Comparison of ENCODE assay signal across 8 cellular contexts in the genomic region with DNA sequence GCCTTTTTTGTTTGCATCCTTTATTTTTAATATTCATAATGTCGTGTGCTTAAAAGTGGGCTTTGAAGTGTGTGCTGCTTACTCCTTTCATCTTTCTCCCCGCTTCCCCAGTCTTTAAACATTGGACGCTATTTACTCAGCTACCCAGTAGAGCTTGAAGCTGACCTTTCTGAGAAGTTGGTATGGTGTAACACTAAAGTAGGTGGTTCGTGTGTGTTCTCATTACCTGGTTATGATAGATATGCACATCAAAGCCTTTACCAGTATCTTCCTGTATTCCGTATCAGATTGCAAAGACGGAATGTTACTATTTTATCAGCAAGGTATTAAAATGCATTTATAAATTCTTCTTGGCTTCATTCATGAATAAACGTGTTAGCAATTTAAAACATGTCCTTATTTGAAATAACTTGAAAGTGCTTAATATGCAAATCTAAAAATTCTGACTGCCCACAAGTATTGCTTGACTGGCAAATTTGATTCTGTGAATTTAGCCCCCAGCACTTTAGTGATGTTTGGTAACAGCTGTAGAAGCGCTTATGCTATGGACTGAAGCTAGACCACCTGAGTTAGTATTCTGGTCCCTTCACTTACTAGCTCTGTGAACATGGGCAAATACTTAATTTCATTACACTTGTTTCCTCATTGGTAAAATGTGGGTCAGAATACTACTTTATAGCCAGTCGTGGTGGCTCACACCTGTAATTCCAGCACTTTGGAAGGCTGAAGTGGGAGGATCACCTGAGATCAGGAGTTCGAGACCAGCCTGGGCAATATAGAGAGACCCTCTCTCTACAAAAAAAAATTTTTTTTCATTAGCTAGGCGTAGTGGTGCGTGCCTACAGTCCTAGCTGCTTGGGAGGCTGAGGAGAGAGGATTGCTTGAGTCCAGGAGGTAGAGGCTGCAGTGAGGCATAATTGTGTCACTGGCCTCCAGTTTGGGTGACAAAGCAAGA. TPM values are rescaled to one million over a fixed set of nuclear protein-coding genes. Genes with fewer than 3 reads are reported as not detected.
DNase-seq lines count a peak whose midpoint lies in the region; ATAC-seq and TF ChIP-seq lines count a peak whose summit lies in the region.

No MANE protein-coding gene starts in this region.

- H3K9me3 Mint-ChIP-seq in T-helper 1 cell treated with Interleukin-12 subunit alpha and Interleukin-12 subunit beta and Interleukin-4 antibody, amounts not matched to agents 30 μg/mL and 1 μg/mL, for 36 hours: no peaks in the 10 kb centered on the region
- no peaks in the 10 kb centered on the region for H3K9me3 Mint-ChIP-seq in activated B cell treated with CpG ODN at 0.5 μM for 24 hours
- no peaks in the 10 kb centered on the region for H3K9me3 Mint-ChIP-seq in immature natural killer cell

- H3K9ac ChIP-seq in subcutaneous abdominal adipose tissue (ENCODE audit: low read length in 5 of 5): peak overlapping the region; percentile 88 to 95 (median 92)

- peak overlapping the region; percentile 93 for H3K4me3 Mint-ChIP-seq in T-helper 1 cell treated with Interleukin-12 subunit alpha and Interleukin-12 subunit beta and Interleukin-4 antibody, amounts not matched to agents 30 μg/mL and 1 μg/mL, for 36 hours
- peak overlapping the region; percentile 91 for H3K4me3 Mint-ChIP-seq in activated B cell treated with CpG ODN at 0.5 μM for 24 hours
- peak overlapping the region; percentile 96 to 99 (median 98) for H3K4me3 Mint-ChIP-seq in immature natural killer cell

- no peaks in the 10 kb centered on the region for H3K27me3 Mint-ChIP-seq in T-helper 1 cell treated with Interleukin-12 subunit alpha and Interleukin-12 subunit beta and Interleukin-4 antibody, amounts not matched to agents 30 μg/mL and 1 μg/mL, for 36 hours (ENCODE audit: low read depth)
- H3K27me3 Mint-ChIP-seq in activated B cell treated with CpG ODN at 0.5 μM for 24 hours (no peaks in the 10 kb centered on the region), immature natural killer cell (ENCODE audit: low read depth in 3 of 3) (peaks cover 9 to 12% (median 10%) of the 10 kb centered on the region in 3 donors)

- H3K4me1 Mint-ChIP-seq in T-helper 1 cell treated with Interleukin-12 subunit alpha and Interleukin-12 subunit beta and Interleukin-4 antibody, amounts not matched to agents 30 μg/mL and 1 μg/mL, for 36 hours (ENCODE audit: low read depth): peaks cover 30% of the 10 kb centered on the region
- H3K4me1 Mint-ChIP-seq in activated B cell treated with CpG ODN at 0.5 μM for 24 hours (peaks cover 46% of the 10 kb centered on the region), immature natural killer cell (peaks cover 48 to 74% of the 10 kb centered on the region in 2 donors)

- H3K27ac Mint-ChIP-seq in T-helper 1 cell treated with Interleukin-12 subunit alpha and Interleukin-12 subunit beta and Interleukin-4 antibody, amounts not matched to agents 30 μg/mL and 1 μg/mL, for 36 hours: peak overlapping the region; percentile 95
- H3K27ac Mint-ChIP-seq in activated B cell treated with CpG ODN at 0.5 μM for 24 hours: peak overlapping the region; percentile 97
- H3K27ac Mint-ChIP-seq in immature natural killer cell: peak overlapping the region; percentile 91 to 99 (median 98)

- peaks cover 3 to 38% (median 29%) of the 10 kb centered on the region in 5 donors for H3K4me1 ChIP-seq in subcutaneous abdominal adipose tissue (ENCODE audit: control insufficient read depth in 5 of 5, insufficient read depth in 5 of 5, low read length in 5 of 5)

- POLR2A ChIA-PET in activated B cell treated with CpG ODN at 0.5 μM for 24 hours (lab: Charles Lee): interaction anchor here (0.8 to 2.3 kb wide), 3 partner anchors 78 to 329 kb away, joined by 3 to 19 read pairs (median 4); a partner anchor contains a TSS

- intact Hi-C loops in activated B cell treated with CpG ODN at 0.5 μM for 24 hours (cut with micrococcal nuclease): no loop called here

- no peaks in the 10 kb centered on the region for H3K27me3 ChIP-seq in subcutaneous abdominal adipose tissue (ENCODE audit: control insufficient read depth in 5 of 5, insufficient read depth in 4 of 5, low read length in 5 of 5)

- peak overlapping the region; percentile 73 to 99 (median 91) for H3K4me3 ChIP-seq in subcutaneous abdominal adipose tissue (ENCODE audit: low read depth in 1 of 5, low read length in 5 of 5)

- CTCF ChIA-PET in activated B cell treated with CpG ODN at 0.5 μM for 24 hours (lab: Charles Lee): interaction anchor here (1.6 to 2.9 kb wide), 3 partner anchors 123 to 414 kb away, joined by 5 to 26 read pairs (median 26); no protein-coding TSS in a partner anchor

- peaks cover 15% of the 10 kb centered on the region for H3K36me3 Mint-ChIP-seq in T-helper 1 cell treated with Interleukin-12 subunit alpha and Interleukin-12 subunit beta and Interleukin-4 antibody, amounts not matched to agents 30 μg/mL and 1 μg/mL, for 36 hours (ENCODE audit: low read depth)
- H3K36me3 Mint-ChIP-seq in activated B cell treated with CpG ODN at 0.5 μM for 24 hours (ENCODE audit: low read depth): peaks cover 16% of the 10 kb centered on the region
- peaks cover 0 to under 1% (median under 1%) of the 10 kb centered on the region in 3 donors for H3K36me3 Mint-ChIP-seq in immature natural killer cell

- ATAC-seq in activated B cell treated with CpG ODN at 0.5 μM for 24 hours (ENCODE audit: low read depth): no peak
- ATAC-seq in activated CD4-positive, CD25-positive, alpha-beta regulatory T cell treated with anti-CD3 and anti-CD28 coated beads, Interleukin-2, amount 50 U/mL, for 24 hours: no peak

- no peak for TF ChIP-seq CTCF in activated B cell treated with CpG ODN at 0.5 μM for 24 hours (IDR thresholded peaks at IDR 0.05)

- no peak overlapping the region for H3K27ac ChIP-seq in subcutaneous abdominal adipose tissue (ENCODE audit: low read depth, low read length)

- DNase-seq in T-helper 1 cell (no peak), activated B cell treated with CpG ODN at 0.5 μM for 24 hours (no peak), immature natural killer cell (no peak), HK-2 (ENCODE audit: unreplicated experiment) (no peak)
- no peak for DNase-seq in stimulated activated CD4-positive, alpha-beta T cell treated with anti-CD3 and anti-CD28 coated beads, Interleukin-4, amount 100 ng/mL, for 4 hours

- peaks cover 0 to 5% (median 0%) of the 10 kb centered on the region in 5 donors for H3K36me3 ChIP-seq in subcutaneous abdominal adipose tissue (ENCODE audit: control insufficient read depth in 5 of 5, insufficient read depth in 5 of 5, low read length in 5 of 5)

- no peaks in the 10 kb centered on the region for H3K9me3 ChIP-seq in subcutaneous abdominal adipose tissue (ENCODE audit: control insufficient read depth in 5 of 5, low read length in 5 of 5)

RNA-seq across cellular contexts. Expression of a gene that starts 1.7 kb away (rescaled TPM):
- total RNA-seq in activated B cell treated with CpG ODN at 0.5 μM for 24 hours: 44.6 and 45.0 TPM in 2 replicates
- 100 to 1,000 TPM in 1 of 3 donors, 10 to 100 TPM in 2; 73.2 to 103 (median 99.6) TPM for polyA plus RNA-seq in immature natural killer cell

RNA-seq across cellular contexts. Expression of a gene that starts 17.9 kb away (rescaled TPM):
- 0.02 TPM in 1 of 2 replicates, not detected in the other for total RNA-seq in activated B cell treated with CpG ODN at 0.5 μM for 24 hours
- polyA plus RNA-seq in immature natural killer cell: not detected

RNA-seq across cellular contexts. Expression of a gene that starts 51.8 kb away (rescaled TPM):
- 13.7 and 15.3 TPM in 2 replicates for total RNA-seq in activated B cell treated with CpG ODN at 0.5 μM for 24 hours
- 1 to 10 TPM; 3.5 to 6.8 (median 6.4) TPM for polyA plus RNA-seq in immature natural killer cell
